ENCODE assay signal across 19 cellular contexts in the genomic region with DNA sequence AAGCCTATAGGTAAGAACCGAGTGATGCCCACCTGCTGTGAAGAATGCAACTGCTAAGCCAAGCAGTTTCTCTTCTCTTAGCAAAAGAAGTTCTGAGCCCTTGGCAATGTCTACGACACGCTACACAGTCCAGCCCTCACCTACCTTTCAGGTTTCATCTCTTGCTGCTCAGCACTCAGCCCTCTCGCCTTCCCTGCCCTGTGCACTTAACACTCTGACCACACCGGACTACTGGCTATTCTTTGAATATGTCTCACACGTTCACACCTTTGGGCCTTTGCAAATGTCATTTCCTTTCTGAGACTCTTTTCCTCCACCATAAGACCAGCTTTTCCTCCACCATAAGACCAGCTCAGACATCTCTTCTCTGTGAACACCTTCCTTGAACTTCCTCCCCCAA.
A peak's percentile ranks its signal among the peaks of the same experiment; 100 is the strongest.
DNase-seq lines count a peak whose midpoint lies in the region; ATAC-seq lines count a peak whose summit lies in the region.
"Had no signal": no experiment of that assay in that cellular context is flagged by ENCODE, and none has a peak within 500 bp of the region (broad histone marks: within the 10 kb centered on the region; RNA-seq: fewer than 3 reads in every experiment).

No MANE protein-coding gene starts in this region.

- peak; percentile 44 for DNase-seq in NK-92 treated with Interleukin-12 subunit alpha and Interleukin-12 subunit beta, amount 100 ng/mL, for 24 hours (lab: John Stamatoyannopoulos, UW)
- DNase-seq in NK-92 (lab: John Stamatoyannopoulos, UW; ENCODE audit: unreplicated experiment) (no peak), D341Med (ENCODE audit: low spot score) (no peak), cerebellar cortex (ENCODE audit: low spot score) (no peak)
- no peak for DNase-seq in effector CD8-positive, alpha-beta T cell (lab: John Stamatoyannopoulos, UW)
- DNase-seq: activated CD4-positive, CD25-positive, alpha-beta regulatory T cell treated with anti-CD3 and anti-CD28 coated beads, Interleukin-2, amount 50 U/mL, for 72 hours; COR-L47; heart left ventricle; naive thymus-derived CD8-positive, alpha-beta T cell; NCI-H1105; NCI-H2081; NCI-H510A; ovary; right cardiac atrium had no signal

- ATAC-seq in GM21390 (IDR thresholded peaks at IDR 0.05; ENCODE audit: unreplicated experiment) (peak; percentile 94), HG03439 (IDR thresholded peaks at IDR 0.05; ENCODE audit: unreplicated experiment) (peak; percentile 91), esophagus mucosa (peak; percentile 15)
- ATAC-seq: heart left ventricle; HepG2; left lobe of liver; naive thymus-derived CD8-positive, alpha-beta T cell; right cardiac atrium had no signal

Comparison
In these comparisons a context has a peak if more than half of its experiments do, and no peak if none do; other contexts are left out.
1. ATAC-seq: peak in every context shown above with its lines; median percentile 94 in GM21390; 91 in HG03439; 15 in esophagus mucosa.